In genomic region chr1:183544598-183545297, GRCh38 we compare ENCODE assay signal across 17 cellular contexts. TPM values are rescaled to one million over a fixed set of nuclear protein-coding genes. Genes with fewer than 3 reads are reported as not detected.
DNase-seq lines count a peak whose midpoint lies in the region; TF ChIP-seq lines count a peak whose summit lies in the region.
"Had no signal": no experiment of that assay in that cellular context is flagged by ENCODE, and none has a peak within 500 bp of the region (broad histone marks: within the 10 kb centered on the region; RNA-seq: fewer than 3 reads in every experiment).

No MANE protein-coding gene starts in this region.

- H3K4me3 Mint-ChIP-seq in endodermal cell: no peak overlapping the region
- H3K4me3 Mint-ChIP-seq: type B pancreatic cell had no signal

- no peak overlapping the region for H2AFZ ChIP-seq in neuronal stem cell (ENCODE audit: low read length)

- no peak overlapping the region for H3K18ac ChIP-seq in neuronal stem cell (ENCODE audit: low read length)

- H3K27ac Mint-ChIP-seq in endodermal cell: peak overlapping the region; percentile 90
- H3K27ac Mint-ChIP-seq: type B pancreatic cell had no signal

- H3K27me3 Mint-ChIP-seq in endodermal cell (ENCODE audit: insufficient read depth): no peaks in the 10 kb centered on the region
- H3K27me3 Mint-ChIP-seq: type B pancreatic cell had no signal

- no peak overlapping the region for H2BK120ac ChIP-seq in neuronal stem cell (ENCODE audit: low read depth, low read length)

- no peak overlapping the region for H3K4me3 ChIP-seq in endodermal cell (ENCODE audit: low read length)
- H3K4me3 ChIP-seq in neuronal stem cell (ENCODE audit: low read length in 2 of 2): peak overlapping the region in 1 of 2 donors; percentile 55
- H3K4me3 ChIP-seq in lower leg skin (ENCODE audit: low read depth, poor library complexity, severe bottlenecking): no peak overlapping the region
- H3K4me3 ChIP-seq: K562, spleen had no signal

- peaks cover 73% of the 10 kb centered on the region for H3K36me3 Mint-ChIP-seq in endodermal cell (ENCODE audit: low read depth)

- H3K79me1 ChIP-seq in neuronal stem cell (ENCODE audit: low read depth, low read length): no peaks in the 10 kb centered on the region

- no peak overlapping the region for H3K4me2 ChIP-seq in neuronal stem cell (ENCODE audit: insufficient read depth, low read length, poor library complexity, severe bottlenecking)

- H3K27me3 ChIP-seq in endodermal cell (ENCODE audit: control insufficient read depth, insufficient read depth, low read length, poor library complexity, severe bottlenecking) (no peaks in the 10 kb centered on the region), neuronal stem cell (ENCODE audit: control insufficient read depth in 3 of 3, insufficient read depth in 3 of 3, low read depth in 1 of 3, low read length in 3 of 3) (no peaks in the 10 kb centered on the region)
- H3K27me3 ChIP-seq: spleen had no signal

- WGBS in endodermal cell (ENCODE audit: insufficient coverage in 1 of 2, insufficient read length in 1 of 2), 2 experiments: 91 to 93% methylated on average over 2 to 5 of the region's 5 CpGs
- whole genome bisulfite sequencing in neuronal stem cell (ENCODE audit: extremely low coverage in 2 of 2, insufficient read length in 2 of 2, insufficient replicate concordance in 1 of 2), 2 donors: no CpG with 5 or more reads among the region's 5 CpGs
- WGBS in lower leg skin, 2 donors: 80% methylated on average over 5 of the region's 5 CpGs

- no peaks in the 10 kb centered on the region for H3K9me3 Mint-ChIP-seq in endodermal cell
- H3K9me3 Mint-ChIP-seq: type B pancreatic cell had no signal

- no peak overlapping the region for H3K14ac ChIP-seq in neuronal stem cell (ENCODE audit: low read length)

- H3K4ac ChIP-seq in neuronal stem cell (ENCODE audit: low read length): no peak overlapping the region

- H3K4me1 ChIP-seq in endodermal cell (ENCODE audit: control insufficient read depth, insufficient read depth, low read length): peaks cover 25% of the 10 kb centered on the region
- H3K4me1 ChIP-seq in neuronal stem cell (ENCODE audit: control insufficient read depth in 2 of 2, insufficient read depth in 1 of 2, low read depth in 1 of 2, low read length in 2 of 2): peaks cover 6 to 17% of the 10 kb centered on the region in 2 donors

- peak; percentile 66 for DNase-seq in NCI-H82 (lab: John Stamatoyannopoulos, UW)
- DNase-seq in NCI-H82 treated with DMSO at 0.1 percent for 48 hours (lab: John Stamatoyannopoulos, UW; ENCODE audit: unreplicated experiment): no peak
- peak; percentile 27 for DNase-seq in NCI-H1694 (lab: John Stamatoyannopoulos, UW)
- DNase-seq in endodermal cell: no peak
- DNase-seq in neuronal stem cell (ENCODE audit: low spot score): no peak
- no peak for DNase-seq in effector CD4-positive, alpha-beta T cell
- no peak for DNase-seq in NCI-H2227 treated with DMSO at 0.1 percent for 48 hours (lab: John Stamatoyannopoulos, UW)
- no peak for DNase-seq in lower leg skin (ENCODE audit: low spot score in 2 of 2)
- DNase-seq: 8988T; activated CD4-positive, CD25-positive, alpha-beta regulatory T cell treated with anti-CD3 and anti-CD28 coated beads, Interleukin-2, amount 50 U/mL, for 72 hours; COR-L47; effector memory CD4-positive, alpha-beta T cell; NCI-H146; nucleus accumbens; spleen had no signal

- H3K9ac ChIP-seq in endodermal cell (ENCODE audit: extremely low read depth, low read length, poor library complexity, severe bottlenecking) (no peak overlapping the region), neuronal stem cell (ENCODE audit: low read depth, low read length, poor library complexity) (no peak overlapping the region)

- peaks cover 26% of the 10 kb centered on the region for H3K4me1 Mint-ChIP-seq in endodermal cell

- H3K36me3 ChIP-seq in endodermal cell (ENCODE audit: control insufficient read depth, insufficient read depth, low read length) (peaks cover 100% of the 10 kb centered on the region), neuronal stem cell (replicated peaks in 1 of 2; ENCODE audit: control insufficient read depth in 2 of 2, insufficient read depth in 2 of 2, low read length in 2 of 2) (peaks cover 23 to 99% of the 10 kb centered on the region in 2 donors)

- no peak for TF ChIP-seq CTCF in endodermal cell (conservative IDR thresholded peaks at IDR 0.05)
- no peak for TF ChIP-seq CTCF in lower leg skin (IDR thresholded peaks at IDR 0.05)

- no peak overlapping the region for H2BK5ac ChIP-seq in neuronal stem cell (ENCODE audit: low read length)

- no peak overlapping the region for H2BK15ac ChIP-seq in neuronal stem cell (ENCODE audit: low read length)

- H3K9me3 ChIP-seq in endodermal cell (ENCODE audit: control insufficient read depth, low read length) (no peaks in the 10 kb centered on the region), neuronal stem cell (replicated peaks in 1 of 2; ENCODE audit: control insufficient read depth in 2 of 2, insufficient read depth in 1 of 2, low read depth in 1 of 2, low read length in 2 of 2) (no peaks in the 10 kb centered on the region)
- H3K9me3 ChIP-seq: spleen had no signal

- no peak overlapping the region for H4K8ac ChIP-seq in neuronal stem cell (ENCODE audit: low read depth, low read length)

- intact Hi-C loops in lower leg skin (cut with DNase I; ENCODE audit: low total_unique reads): no loop called here

- H4K91ac ChIP-seq in neuronal stem cell (ENCODE audit: low read depth, low read length, poor library complexity): no peak overlapping the region

- no peak overlapping the region for H2BK12ac ChIP-seq in neuronal stem cell (ENCODE audit: low read length)

- H2AK5ac ChIP-seq in neuronal stem cell (ENCODE audit: low read depth, low read length): no peak overlapping the region

- peak overlapping the region; percentile 82 for H3K23ac ChIP-seq in neuronal stem cell (ENCODE audit: low read depth, low read length, poor library complexity)

- no peak overlapping the region for H3K27ac ChIP-seq in endodermal cell (ENCODE audit: low read depth, low read length)
- no peak overlapping the region for H3K27ac ChIP-seq in neuronal stem cell (replicated peaks; ENCODE audit: low read length)
- H3K27ac ChIP-seq: spleen had no signal

- TF ChIP-seq POLR2A in lower leg skin (IDR thresholded peaks at IDR 0.05): no peak

RNA-seq across cellular contexts. Expression of gene NCF2, which starts 45.5 kb away (rescaled TPM):
- total RNA-seq in endodermal cell (under 1 TPM in 1 of 2 donors, not detected in 1; 0.55 TPM), lower leg skin (10 to 100 TPM; 26.6 to 58.2 (median 33.4) TPM)
- not detected for polyA plus RNA-seq in endodermal cell (2013, experiment 1 of 2)
- polyA plus RNA-seq in endodermal cell (2013, experiment 2 of 2): not detected
- polyA plus RNA-seq in neuronal stem cell (2013, experiment 1 of 2): not detected
- 0.06 TPM for polyA plus RNA-seq in neuronal stem cell (2013, experiment 2 of 2)

Comparison
In these comparisons a context has a peak if more than half of its experiments do, and no peak if none do; other contexts are left out.
1. DNase-seq: peak in NCI-H82 (single experiment) and NCI-H1694 (single experiment); none in NCI-H82 treated with DMSO at 0.1 percent for 48 hours (single experiment), endodermal cell (single experiment), neuronal stem cell (single experiment), effector CD4-positive, alpha-beta T cell (single experiment), NCI-H2227 treated with DMSO at 0.1 percent for 48 hours (single experiment) and lower leg skin (0 of 2).
2. RNA of gene NCF2, which starts 45.5 kb away (total RNA-seq): 26.6 to 58.2 TPM in lower leg skin; 0.55 TPM in endodermal cell; every median in the first group is over 10 times any median in the second.